Comparison of ENCODE assay signal across 17 cellular contexts in the genomic region with DNA sequence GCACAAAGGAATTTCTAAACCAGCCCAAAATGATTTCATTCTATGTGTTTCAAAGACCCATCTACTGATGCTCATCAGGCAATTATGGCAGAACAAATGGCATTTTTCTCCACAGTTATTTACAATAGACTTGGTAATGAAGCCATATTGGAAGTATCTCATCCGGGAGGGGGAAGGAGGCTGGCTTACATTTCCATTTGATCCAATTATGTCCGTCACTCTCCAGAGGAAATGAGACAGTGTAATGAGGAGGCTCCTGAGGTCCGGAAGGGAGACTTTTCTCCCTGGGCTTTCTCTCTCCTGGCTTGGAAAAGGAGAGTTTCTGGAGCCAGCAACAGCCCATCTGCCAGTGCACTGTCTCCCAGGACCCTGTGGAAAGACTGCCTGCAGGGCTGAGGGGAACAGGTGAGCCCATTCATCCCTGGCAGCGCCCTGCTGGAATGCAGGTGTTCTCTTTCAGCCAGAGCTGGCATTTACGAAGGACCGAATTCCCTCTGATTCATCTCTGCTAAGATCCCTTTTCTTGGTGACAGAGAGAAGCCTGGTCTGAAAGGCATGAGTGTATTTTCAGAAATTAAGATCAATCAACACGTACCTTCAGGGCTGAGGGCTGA. TPM values are rescaled to one million over a fixed set of nuclear protein-coding genes. Genes with fewer than 3 reads are reported as not detected.
A peak's percentile ranks its signal among the peaks of the same experiment; 100 is the strongest.
DNase-seq lines count a peak whose midpoint lies in the region; ATAC-seq and TF ChIP-seq lines count a peak whose summit lies in the region.
"Had no signal": no experiment of that assay in that cellular context is flagged by ENCODE, and none has a peak within 500 bp of the region (broad histone marks: within the 10 kb centered on the region; RNA-seq: fewer than 3 reads in every experiment).

No MANE protein-coding gene starts in this region.

- intact Hi-C loops in dorsolateral prefrontal cortex (cut with DNase I), result no loop called here

- ATAC-seq in GM23338 (peak; percentile 17; the same call in 2 of the 3 replicates), GM18873 (IDR thresholded peaks at IDR 0.05; ENCODE audit: low FRiP score, unreplicated experiment) (no peak), esophagus mucosa (no peak)
- ATAC-seq: A549 had no signal

- peaks cover 5% of the 10 kb centered on the region; the same call in 1 of the 3 replicates for H3K9me3 Mint-ChIP-seq in GM23338
- no peaks in the 10 kb centered on the region for H3K9me3 Mint-ChIP-seq in chondrocyte (ENCODE audit: low read depth)
- H3K9me3 Mint-ChIP-seq: H9, HFFc6 had no signal

- H4K5ac ChIP-seq in mesendoderm (ENCODE audit: low read length), result no peak overlapping the region

- no peak overlapping the region for H2AK5ac ChIP-seq in mesendoderm (ENCODE audit: low read length)

- H3K4ac ChIP-seq in mesendoderm (ENCODE audit: low read depth, low read length), result no peak overlapping the region

- H3F3A ChIP-seq in GM23338 (replicated peaks; ENCODE audit: low read depth), result no peaks in the 10 kb centered on the region

- H2AFZ ChIP-seq in GM23338, result no peak overlapping the region

- no peak overlapping the region for H2BK5ac ChIP-seq in mesendoderm (ENCODE audit: low read length)

- DNase-seq in GM23338 (ENCODE audit: low spot score), result no peak
- peak; percentile 63 for DNase-seq in NCI-H69 (lab: John Stamatoyannopoulos, UW)
- DNase-seq in chondrocyte (ENCODE audit: low spot score), result no peak
- DNase-seq in mesendoderm, result no peak
- DNase-seq in dorsolateral prefrontal cortex, result no peak
- DNase-seq: BE2C, H9, HFFc6, KG1, NCI-H1092, NCI-H1436 treated with DMSO at 0.1 percent for 48 hours, NCI-H2029 treated with DMSO at 0.1 percent for 48 hours, Peyer's patch, SJCRH30 had no signal

- H3K23ac ChIP-seq in mesendoderm (ENCODE audit: low read length), result no peak overlapping the region

- peak overlapping the region; percentile 44 for H3K18ac ChIP-seq in mesendoderm (ENCODE audit: low read length)

- no peaks in the 10 kb centered on the region for H4K20me1 ChIP-seq in GM23338 (replicated peaks; ENCODE audit: insufficient read depth)

- no peak overlapping the region for H3K9ac ChIP-seq in mesendoderm (ENCODE audit: low read length)

- no peak for TF ChIP-seq CTCF in GM23338 (conservative IDR thresholded peaks at IDR 0.05; ENCODE audit: low read depth in 2 of 2)
- no peak for TF ChIP-seq CTCF in chondrocyte (IDR thresholded peaks at IDR 0.05)
- TF ChIP-seq CTCF in dorsolateral prefrontal cortex (IDR thresholded peaks at IDR 0.05 in 54 of 56, conservative IDR thresholded peaks at IDR 0.05 in 2 of 56; ENCODE audit: low read depth in 1 of 56, partially characterized antibody in 56 of 56), result no peak

- H3K27me3 Mint-ChIP-seq in GM23338 (ENCODE audit: insufficient read depth, low read depth, poor library complexity) (peaks cover 7% of the 10 kb centered on the region), chondrocyte (ENCODE audit: low read depth) (no peaks in the 10 kb centered on the region)

- H3K4me3 Mint-ChIP-seq in GM23338, result no peak overlapping the region
- no peak overlapping the region for H3K4me3 Mint-ChIP-seq in chondrocyte (ENCODE audit: unreplicated experiment)
- H3K4me3 Mint-ChIP-seq: H9, HFFc6 had no signal

- H3K27me3 ChIP-seq in GM23338 (ENCODE audit: insufficient read depth) (no peaks in the 10 kb centered on the region), mesendoderm (ENCODE audit: insufficient read depth, low read length, poor library complexity) (no peaks in the 10 kb centered on the region), dorsolateral prefrontal cortex (no peaks in the 10 kb centered on the region)
- H3K27me3 ChIP-seq: BE2C, Peyer's patch, SJCRH30 had no signal

- no CpG with 5 or more reads among the region's 7 CpGs for WGBS in mesendoderm (ENCODE audit: extremely low coverage, insufficient coverage, low lambda C conversion rate)

- no peak overlapping the region for H4K8ac ChIP-seq in mesendoderm (ENCODE audit: low read depth, low read length)

- no peaks in the 10 kb centered on the region for H3K79me1 ChIP-seq in mesendoderm (ENCODE audit: low read length)

- no peak overlapping the region for H2BK120ac ChIP-seq in mesendoderm (ENCODE audit: low read depth, low read length)

- no peaks in the 10 kb centered on the region for H3K36me3 ChIP-seq in GM23338 (ENCODE audit: insufficient read depth)
- no peaks in the 10 kb centered on the region for H3K36me3 ChIP-seq in mesendoderm (ENCODE audit: control insufficient read depth, insufficient read depth, low read length)
- H3K36me3 ChIP-seq: BE2C, SJCRH30 had no signal

- H3K4me3 ChIP-seq in GM23338, result no peak overlapping the region
- no peak overlapping the region for H3K4me3 ChIP-seq in mesendoderm (ENCODE audit: low read length)
- H3K4me3 ChIP-seq in dorsolateral prefrontal cortex, result no peak overlapping the region
- H3K4me3 ChIP-seq: A549, Peyer's patch, SJCRH30 had no signal

- H3K27ac Mint-ChIP-seq in GM23338 (no peak overlapping the region), chondrocyte (ENCODE audit: unreplicated experiment) (peak overlapping the region; percentile 84)
- H3K27ac Mint-ChIP-seq: H9, HFFc6 had no signal

- H3K36me3 Mint-ChIP-seq in GM23338 (ENCODE audit: low read depth) (peaks cover 18% of the 10 kb centered on the region), chondrocyte (ENCODE audit: low read depth) (peaks cover 15% of the 10 kb centered on the region)

- H3K4me2 ChIP-seq in GM23338 (no peak overlapping the region), mesendoderm (ENCODE audit: low read length) (no peak overlapping the region)
- H3K4me2 ChIP-seq: A549 had no signal

- H3K79me2 ChIP-seq in GM23338 (replicated peaks; ENCODE audit: insufficient read depth), result no peaks in the 10 kb centered on the region
- H3K79me2 ChIP-seq in mesendoderm (ENCODE audit: control insufficient read depth, insufficient read depth, low read length), result no peaks in the 10 kb centered on the region

- peaks cover 25% of the 10 kb centered on the region for H3K4me1 Mint-ChIP-seq in GM23338
- H3K4me1 Mint-ChIP-seq in chondrocyte (ENCODE audit: low read depth), result peaks cover 40% of the 10 kb centered on the region

- H3K27ac ChIP-seq in GM23338 (ENCODE audit: low read depth), result no peak overlapping the region
- H3K27ac ChIP-seq in mesendoderm (ENCODE audit: low read depth, low read length), result no peak overlapping the region
- H3K27ac ChIP-seq in dorsolateral prefrontal cortex, result no peak overlapping the region
- H3K27ac ChIP-seq: A549, Peyer's patch, SJCRH30 had no signal

- peaks cover 8% of the 10 kb centered on the region for H3K4me1 ChIP-seq in GM23338 (ENCODE audit: insufficient read depth)
- H3K4me1 ChIP-seq in mesendoderm (ENCODE audit: control insufficient read depth, low read depth, low read length), result peaks cover 1% of the 10 kb centered on the region
- H3K4me1 ChIP-seq: BE2C, SJCRH30 had no signal

- no peak overlapping the region for H3K56ac ChIP-seq in mesendoderm (ENCODE audit: low read length)

- no peak overlapping the region for H2BK15ac ChIP-seq in mesendoderm (replicated peaks; ENCODE audit: low read depth)

- H3K9me2 ChIP-seq in GM23338 (ENCODE audit: insufficient read depth), result no peaks in the 10 kb centered on the region; the same call in 1 of the 2 replicates

TF ChIP-seq in GM23338, 12 proteins besides CTCF, POLR2A, EP300 and RAD21 (continues in another document):
- TF ChIP-seq ZNF331 (CRISPR knock-in tag; IDR thresholded peaks at IDR 0.05; ENCODE audit: low read depth) (no peak), POLR2AphosphoS5 (IDR thresholded peaks at IDR 0.05; ENCODE audit: low read depth) (no peak), STAT1 (IDR thresholded peaks at IDR 0.05; ENCODE audit: unreplicated experiment) (no peak), CREB1 (CRISPR knock-in tag; IDR thresholded peaks at IDR 0.05; ENCODE audit: low read depth) (no peak)
- TF ChIP-seq, protein P1, sequence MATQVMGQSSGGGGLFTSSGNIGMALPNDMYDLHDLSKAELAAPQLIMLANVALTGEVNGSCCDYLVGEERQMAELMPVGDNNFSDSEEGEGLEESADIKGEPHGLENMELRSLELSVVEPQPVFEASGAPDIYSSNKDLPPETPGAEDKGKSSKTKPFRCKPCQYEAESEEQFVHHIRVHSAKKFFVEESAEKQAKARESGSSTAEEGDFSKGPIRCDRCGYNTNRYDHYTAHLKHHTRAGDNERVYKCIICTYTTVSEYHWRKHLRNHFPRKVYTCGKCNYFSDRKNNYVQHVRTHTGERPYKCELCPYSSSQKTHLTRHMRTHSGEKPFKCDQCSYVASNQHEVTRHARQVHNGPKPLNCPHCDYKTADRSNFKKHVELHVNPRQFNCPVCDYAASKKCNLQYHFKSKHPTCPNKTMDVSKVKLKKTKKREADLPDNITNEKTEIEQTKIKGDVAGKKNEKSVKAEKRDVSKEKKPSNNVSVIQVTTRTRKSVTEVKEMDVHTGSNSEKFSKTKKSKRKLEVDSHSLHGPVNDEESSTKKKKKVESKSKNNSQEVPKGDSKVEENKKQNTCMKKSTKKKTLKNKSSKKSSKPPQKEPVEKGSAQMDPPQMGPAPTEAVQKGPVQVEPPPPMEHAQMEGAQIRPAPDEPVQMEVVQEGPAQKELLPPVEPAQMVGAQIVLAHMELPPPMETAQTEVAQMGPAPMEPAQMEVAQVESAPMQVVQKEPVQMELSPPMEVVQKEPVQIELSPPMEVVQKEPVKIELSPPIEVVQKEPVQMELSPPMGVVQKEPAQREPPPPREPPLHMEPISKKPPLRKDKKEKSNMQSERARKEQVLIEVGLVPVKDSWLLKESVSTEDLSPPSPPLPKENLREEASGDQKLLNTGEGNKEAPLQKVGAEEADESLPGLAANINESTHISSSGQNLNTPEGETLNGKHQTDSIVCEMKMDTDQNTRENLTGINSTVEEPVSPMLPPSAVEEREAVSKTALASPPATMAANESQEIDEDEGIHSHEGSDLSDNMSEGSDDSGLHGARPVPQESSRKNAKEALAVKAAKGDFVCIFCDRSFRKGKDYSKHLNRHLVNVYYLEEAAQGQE (IDR thresholded peaks at IDR 0.05; ENCODE audit: unreplicated experiment), result no peak

RNA-seq across cellular contexts. Expression of gene SAP30L, which starts 54.9 kb away (rescaled TPM):
- total RNA-seq in GM23338 (2014; rRNA removed; shearing (Covaris generic)), result 11.5 and 21.4 TPM in 2 replicates
- polyA plus RNA-seq in GM23338 (2016; fragmentation: Nextera tagmentation; extraction: Ambion mirVana), result 29.3 and 36.8 TPM in 2 replicates
- total RNA-seq in chondrocyte (33.8 to 38.5 TPM (median 34.4 TPM) in 3 replicates), dorsolateral prefrontal cortex (10 to 100 TPM; 22.8 to 74.9 (median 44.4) TPM), esophagus mucosa (19.4 TPM)
- polyA plus RNA-seq in mesendoderm (2013, experiment 1 of 2), result 39.5 TPM
- polyA plus RNA-seq in mesendoderm (2013, experiment 2 of 2), result 35.2 TPM
